In the genomic region with DNA sequence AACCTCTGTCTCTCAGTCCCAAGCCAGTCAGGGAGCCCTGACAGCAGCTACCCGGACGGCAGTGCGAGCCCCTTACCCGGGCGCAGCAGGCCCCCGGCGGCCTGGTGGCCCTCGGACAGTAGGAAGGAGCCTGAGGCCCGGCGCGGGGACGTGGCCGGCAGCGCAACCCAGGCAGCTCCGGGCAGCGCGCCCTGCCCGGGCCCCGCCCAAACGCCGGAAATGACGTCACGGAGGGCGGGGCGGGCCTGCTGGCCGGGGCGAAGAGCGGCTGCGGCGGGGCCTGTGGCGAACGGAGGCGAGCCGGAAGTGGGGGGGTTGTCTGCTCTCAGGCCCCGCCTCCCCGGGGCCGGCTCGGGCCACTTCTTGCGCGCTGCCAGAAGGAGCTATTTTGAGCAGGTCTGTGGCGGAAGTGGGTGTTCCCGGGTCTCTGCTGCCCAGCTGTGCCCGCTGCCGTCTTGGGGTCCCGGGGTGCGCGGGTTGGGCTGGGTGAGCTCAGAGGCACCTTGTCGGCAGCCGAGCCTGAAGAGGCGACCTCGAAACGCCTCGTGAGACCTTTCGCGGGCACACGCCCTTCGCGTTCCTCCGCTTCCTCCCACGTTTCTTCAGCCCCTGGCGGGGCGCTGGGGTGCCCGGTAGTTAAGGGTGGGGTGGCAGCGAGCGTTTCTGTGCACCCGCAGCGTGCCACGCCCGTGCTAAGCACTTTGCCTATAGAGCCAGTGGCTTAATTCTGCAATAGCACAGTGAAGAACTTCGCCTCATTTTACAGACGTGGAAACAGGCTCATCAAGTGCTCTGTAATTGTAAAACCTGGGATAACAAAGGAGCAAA, we compare ENCODE assay signal across 1 cellular context.
TF ChIP-seq lines count a peak whose summit lies in the region.

C11orf24 (minus strand) TSS at position 193 of the 828 bp plus-strand sequence. CDS start 8,206 bp downstream, outside the sequence.

TF ChIP-seq in HepG2, 621 proteins besides CTCF, POLR2A, EP300 and RAD21 (continued from another document and continues in another):
- TF ChIP-seq, protein P1, sequence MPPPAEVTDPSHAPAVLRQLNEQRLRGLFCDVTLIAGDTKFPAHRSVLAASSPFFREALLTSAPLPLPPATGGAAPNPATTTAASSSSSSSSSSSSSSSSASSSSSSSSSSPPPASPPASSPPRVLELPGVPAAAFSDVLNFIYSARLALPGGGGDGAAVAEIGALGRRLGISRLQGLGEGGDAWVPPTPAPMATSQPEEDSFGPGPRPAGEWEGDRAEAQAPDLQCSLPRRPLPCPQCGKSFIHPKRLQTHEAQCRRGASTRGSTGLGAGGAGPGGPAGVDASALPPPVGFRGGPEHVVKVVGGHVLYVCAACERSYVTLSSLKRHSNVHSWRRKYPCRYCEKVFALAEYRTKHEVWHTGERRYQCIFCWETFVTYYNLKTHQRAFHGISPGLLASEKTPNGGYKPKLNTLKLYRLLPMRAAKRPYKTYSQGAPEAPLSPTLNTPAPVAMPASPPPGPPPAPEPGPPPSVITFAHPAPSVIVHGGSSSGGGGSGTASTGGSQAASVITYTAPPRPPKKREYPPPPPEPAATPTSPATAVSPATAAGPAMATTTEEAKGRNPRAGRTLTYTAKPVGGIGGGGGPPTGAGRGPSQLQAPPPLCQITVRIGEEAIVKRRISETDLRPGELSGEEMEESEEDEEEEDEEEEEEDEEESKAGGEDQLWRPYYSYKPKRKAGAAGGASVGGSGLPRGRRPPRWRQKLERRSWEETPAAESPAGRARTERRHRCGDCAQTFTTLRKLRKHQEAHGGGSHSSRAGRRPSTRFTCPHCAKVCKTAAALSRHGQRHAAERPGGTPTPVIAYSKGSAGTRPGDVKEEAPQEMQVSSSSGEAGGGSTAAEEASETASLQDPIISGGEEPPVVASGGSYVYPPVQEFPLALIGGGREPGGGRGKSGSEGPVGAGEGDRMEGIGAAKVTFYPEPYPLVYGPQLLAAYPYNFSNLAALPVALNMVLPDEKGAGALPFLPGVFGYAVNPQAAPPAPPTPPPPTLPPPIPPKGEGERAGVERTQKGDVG (CRISPR knock-in tag; IDR thresholded peaks at IDR 0.05; ENCODE audit: borderline replicate concordance): no peak
- TF ChIP-seq CREB3 (CRISPR knock-in tag; IDR thresholded peaks at IDR 0.05) (no peak; the same call in 1 of the 2 replicates), MTF1 (CRISPR knock-in tag; IDR thresholded peaks at IDR 0.05) (no peak), GPN1 (CRISPR knock-in tag; IDR thresholded peaks at IDR 0.05; ENCODE audit: borderline replicate concordance) (no peak; the same call in 1 of the 2 replicates), ZNF747 (CRISPR knock-in tag; IDR thresholded peaks at IDR 0.05; ENCODE audit: borderline replicate concordance) (no peak), ZNF510 (CRISPR knock-in tag; IDR thresholded peaks at IDR 0.05; ENCODE audit: low read depth) (0 out of 2 replicates have a peak, but pooled peaks have one; percentile 46), ZNF589 (CRISPR knock-in tag; conservative IDR thresholded peaks at IDR 0.05) (no peak; the same call in 1 of the 2 replicates), ZNF30 (CRISPR knock-in tag; IDR thresholded peaks at IDR 0.05) (0 out of 2 replicates have a peak, but pooled peaks have one; percentile 60), YEATS4 (CRISPR knock-in tag; IDR thresholded peaks at IDR 0.05; ENCODE audit: borderline replicate concordance) (peak; percentile 60), ONECUT2 (CRISPR knock-in tag; IDR thresholded peaks at IDR 0.05) (no peak), CBFB (CRISPR knock-in tag; IDR thresholded peaks at IDR 0.05) (peak; percentile 11; the same call in 1 of the 2 replicates), ZNF337 (CRISPR knock-in tag; IDR thresholded peaks at IDR 0.05; ENCODE audit: borderline replicate concordance, low read depth) (no peak), RFX5 (IDR thresholded peaks at IDR 0.05; ENCODE audit: low read depth, low read length) (peak; percentile 63), HOMEZ (CRISPR knock-in tag; IDR thresholded peaks at IDR 0.05; ENCODE audit: low read depth) (no peak), RBFOX2 (IDR thresholded peaks at IDR 0.05; ENCODE audit: low read depth, low read length) (peak; percentile 94), ZNF619 (CRISPR knock-in tag; IDR thresholded peaks at IDR 0.05) (no peak), ZNF10 (CRISPR knock-in tag; IDR thresholded peaks at IDR 0.05; ENCODE audit: borderline replicate concordance, low read depth) (no peak), ZBTB8A (CRISPR knock-in tag; IDR thresholded peaks at IDR 0.05; ENCODE audit: borderline replicate concordance, low read depth) (no peak), HOXA7 (CRISPR knock-in tag; IDR thresholded peaks at IDR 0.05) (no peak), PHF5A (CRISPR knock-in tag; IDR thresholded peaks at IDR 0.05; ENCODE audit: low read depth, unreplicated experiment) (no peak), ARNT2 (CRISPR knock-in tag; IDR thresholded peaks at IDR 0.05; ENCODE audit: low read depth) (peak; percentile 26; the same call in 1 of the 2 replicates), GRHL1 (CRISPR knock-in tag; conservative IDR thresholded peaks at IDR 0.05) (no peak)
- TF ChIP-seq, protein P2, sequence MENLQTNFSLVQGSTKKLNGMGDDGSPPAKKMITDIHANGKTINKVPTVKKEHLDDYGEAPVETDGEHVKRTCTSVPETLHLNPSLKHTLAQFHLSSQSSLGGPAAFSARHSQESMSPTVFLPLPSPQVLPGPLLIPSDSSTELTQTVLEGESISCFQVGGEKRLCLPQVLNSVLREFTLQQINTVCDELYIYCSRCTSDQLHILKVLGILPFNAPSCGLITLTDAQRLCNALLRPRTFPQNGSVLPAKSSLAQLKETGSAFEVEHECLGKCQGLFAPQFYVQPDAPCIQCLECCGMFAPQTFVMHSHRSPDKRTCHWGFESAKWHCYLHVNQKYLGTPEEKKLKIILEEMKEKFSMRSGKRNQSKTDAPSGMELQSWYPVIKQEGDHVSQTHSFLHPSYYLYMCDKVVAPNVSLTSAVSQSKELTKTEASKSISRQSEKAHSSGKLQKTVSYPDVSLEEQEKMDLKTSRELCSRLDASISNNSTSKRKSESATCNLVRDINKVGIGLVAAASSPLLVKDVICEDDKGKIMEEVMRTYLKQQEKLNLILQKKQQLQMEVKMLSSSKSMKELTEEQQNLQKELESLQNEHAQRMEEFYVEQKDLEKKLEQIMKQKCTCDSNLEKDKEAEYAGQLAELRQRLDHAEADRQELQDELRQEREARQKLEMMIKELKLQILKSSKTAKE (CRISPR knock-in tag; IDR thresholded peaks at IDR 0.05; ENCODE audit: borderline replicate concordance): no peak
- TF ChIP-seq, protein P3, sequence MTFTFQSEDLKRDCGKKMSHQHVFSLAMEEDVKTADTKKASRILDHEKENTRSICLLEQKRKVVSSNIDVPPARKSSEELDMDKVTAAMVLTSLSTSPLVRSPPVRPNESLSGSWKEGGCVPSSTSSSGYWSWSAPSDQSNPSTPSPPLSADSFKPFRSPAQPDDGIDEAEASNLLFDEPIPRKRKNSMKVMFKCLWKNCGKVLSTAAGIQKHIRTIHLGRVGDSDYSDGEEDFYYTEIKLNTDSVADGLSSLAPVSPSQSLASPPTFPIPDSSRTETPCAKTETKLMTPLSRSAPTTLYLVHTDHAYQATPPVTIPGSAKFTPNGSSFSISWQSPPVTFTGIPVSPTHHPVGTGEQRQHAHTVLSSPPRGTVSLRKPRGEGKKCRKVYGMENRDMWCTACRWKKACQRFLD (CRISPR knock-in tag; IDR thresholded peaks at IDR 0.05; ENCODE audit: borderline replicate concordance): peak; percentile 54; the same call in 1 of the 2 replicates
- TF ChIP-seq, protein P4, sequence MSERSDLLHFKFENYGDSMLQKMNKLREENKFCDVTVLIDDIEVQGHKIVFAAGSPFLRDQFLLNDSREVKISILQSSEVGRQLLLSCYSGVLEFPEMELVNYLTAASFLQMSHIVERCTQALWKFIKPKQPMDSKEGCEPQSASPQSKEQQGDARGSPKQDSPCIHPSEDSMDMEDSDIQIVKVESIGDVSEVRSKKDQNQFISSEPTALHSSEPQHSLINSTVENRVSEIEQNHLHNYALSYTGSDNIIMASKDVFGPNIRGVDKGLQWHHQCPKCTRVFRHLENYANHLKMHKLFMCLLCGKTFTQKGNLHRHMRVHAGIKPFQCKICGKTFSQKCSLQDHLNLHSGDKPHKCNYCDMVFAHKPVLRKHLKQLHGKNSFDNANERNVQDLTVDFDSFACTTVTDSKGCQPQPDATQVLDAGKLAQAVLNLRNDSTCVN (CRISPR knock-in tag; IDR thresholded peaks at IDR 0.05; ENCODE audit: borderline replicate concordance): no peak
- TF ChIP-seq, protein P5, sequence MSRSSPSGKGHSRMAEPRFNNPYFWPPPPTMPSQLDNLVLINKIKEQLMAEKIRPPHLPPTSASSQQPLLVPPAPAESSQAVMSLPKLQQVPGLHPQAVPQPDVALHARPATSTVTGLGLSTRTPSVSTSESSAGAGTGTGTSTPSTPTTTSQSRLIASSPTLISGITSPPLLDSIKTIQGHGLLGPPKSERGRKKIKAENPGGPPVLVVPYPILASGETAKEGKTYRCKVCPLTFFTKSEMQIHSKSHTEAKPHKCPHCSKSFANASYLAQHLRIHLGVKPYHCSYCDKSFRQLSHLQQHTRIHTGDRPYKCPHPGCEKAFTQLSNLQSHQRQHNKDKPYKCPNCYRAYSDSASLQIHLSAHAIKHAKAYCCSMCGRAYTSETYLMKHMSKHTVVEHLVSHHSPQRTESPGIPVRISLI (CRISPR knock-in tag; IDR thresholded peaks at IDR 0.05; ENCODE audit: borderline replicate concordance): peak; percentile 50; the same call in 1 of the 2 replicates
- TF ChIP-seq, protein P6, sequence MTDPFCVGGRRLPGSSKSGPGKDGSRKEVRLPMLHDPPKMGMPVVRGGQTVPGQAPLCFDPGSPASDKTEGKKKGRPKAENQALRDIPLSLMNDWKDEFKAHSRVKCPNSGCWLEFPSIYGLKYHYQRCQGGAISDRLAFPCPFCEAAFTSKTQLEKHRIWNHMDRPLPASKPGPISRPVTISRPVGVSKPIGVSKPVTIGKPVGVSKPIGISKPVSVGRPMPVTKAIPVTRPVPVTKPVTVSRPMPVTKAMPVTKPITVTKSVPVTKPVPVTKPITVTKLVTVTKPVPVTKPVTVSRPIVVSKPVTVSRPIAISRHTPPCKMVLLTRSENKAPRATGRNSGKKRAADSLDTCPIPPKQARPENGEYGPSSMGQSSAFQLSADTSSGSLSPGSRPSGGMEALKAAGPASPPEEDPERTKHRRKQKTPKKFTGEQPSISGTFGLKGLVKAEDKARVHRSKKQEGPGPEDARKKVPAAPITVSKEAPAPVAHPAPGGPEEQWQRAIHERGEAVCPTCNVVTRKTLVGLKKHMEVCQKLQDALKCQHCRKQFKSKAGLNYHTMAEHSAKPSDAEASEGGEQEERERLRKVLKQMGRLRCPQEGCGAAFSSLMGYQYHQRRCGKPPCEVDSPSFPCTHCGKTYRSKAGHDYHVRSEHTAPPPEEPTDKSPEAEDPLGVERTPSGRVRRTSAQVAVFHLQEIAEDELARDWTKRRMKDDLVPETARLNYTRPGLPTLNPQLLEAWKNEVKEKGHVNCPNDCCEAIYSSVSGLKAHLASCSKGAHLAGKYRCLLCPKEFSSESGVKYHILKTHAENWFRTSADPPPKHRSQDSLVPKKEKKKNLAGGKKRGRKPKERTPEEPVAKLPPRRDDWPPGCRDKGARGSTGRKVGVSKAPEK (CRISPR knock-in tag; IDR thresholded peaks at IDR 0.05; ENCODE audit: borderline replicate concordance): no peak
